Comparison of ENCODE assay signal across 9 cellular contexts in genomic region chr6:101605874-101606273, GRCh38.
DNase-seq lines count a peak whose midpoint lies in the region; ATAC-seq lines count a peak whose summit lies in the region.
"Had no signal": no experiment of that assay in that cellular context is flagged by ENCODE, and none has a peak within 500 bp of the region (broad histone marks: within the 10 kb centered on the region; RNA-seq: fewer than 3 reads in every experiment).

No MANE protein-coding gene starts in this region.

- no peaks in the 10 kb centered on the region for H3K36me3 Mint-ChIP-seq in effector memory CD8-positive, alpha-beta T cell (ENCODE audit: insufficient read depth)

- no peak overlapping the region for H3K4me3 Mint-ChIP-seq in effector memory CD8-positive, alpha-beta T cell

- ATAC-seq in GM18868 (IDR thresholded peaks at IDR 0.05; ENCODE audit: unreplicated experiment) (peak; percentile 66), HG02588 (IDR thresholded peaks at IDR 0.05; ENCODE audit: unreplicated experiment) (peak; percentile 84), HG03469 (IDR thresholded peaks at IDR 0.05; ENCODE audit: unreplicated experiment) (peak; percentile 44)
- no peak for ATAC-seq in effector memory CD8-positive, alpha-beta T cell (replicated peaks)
- ATAC-seq in stimulated activated naive CD8-positive, alpha-beta T cell treated with anti-CD3 and anti-CD28 coated beads, Interleukin-15, Interleukin-2, amounts not matched to agents 100 U/mL and 50 U/mL, for 24 hours = no peak

- H3K27me3 Mint-ChIP-seq in effector memory CD8-positive, alpha-beta T cell = no peaks in the 10 kb centered on the region

- DNase-seq in glomerular visceral epithelial cell (ENCODE audit: extremely low spot score) (peak; percentile 56), NCI-H748 (lab: John Stamatoyannopoulos, UW; ENCODE audit: unreplicated experiment) (no peak)
- DNase-seq in effector memory CD8-positive, alpha-beta T cell = no peak
- DNase-seq in stimulated activated CD4-positive, alpha-beta T cell treated with anti-CD3 and anti-CD28 coated beads, Interleukin-2, amount 100 ng/mL, for 48 hours = no peak
- DNase-seq in stimulated activated naive CD8-positive, alpha-beta T cell treated with anti-CD3 and anti-CD28 coated beads, Interleukin-15, Interleukin-2, amounts not matched to agents 100 U/mL and 50 U/mL, for 24 hours = no peak
- DNase-seq: NCI-H82 had no signal

- H3K27ac Mint-ChIP-seq in effector memory CD8-positive, alpha-beta T cell = no peak overlapping the region

- H3K9me3 Mint-ChIP-seq in effector memory CD8-positive, alpha-beta T cell = peaks cover 0 to 1% of the 10 kb centered on the region in 2 donors

- no peaks in the 10 kb centered on the region for H3K4me1 Mint-ChIP-seq in effector memory CD8-positive, alpha-beta T cell (ENCODE audit: low read depth in 2 of 2)

Comparison
In these comparisons a context has a peak if more than half of its experiments do, and no peak if none do; other contexts are left out.
1. ATAC-seq: peak in GM18868 (single experiment), HG02588 (single experiment) and HG03469 (single experiment); none in effector memory CD8-positive, alpha-beta T cell (single experiment) and stimulated activated naive CD8-positive, alpha-beta T cell treated with anti-CD3 and anti-CD28 coated beads, Interleukin-15, Interleukin-2, amounts not matched to agents 100 U/mL and 50 U/mL, for 24 hours (single experiment).